In the genomic region with DNA sequence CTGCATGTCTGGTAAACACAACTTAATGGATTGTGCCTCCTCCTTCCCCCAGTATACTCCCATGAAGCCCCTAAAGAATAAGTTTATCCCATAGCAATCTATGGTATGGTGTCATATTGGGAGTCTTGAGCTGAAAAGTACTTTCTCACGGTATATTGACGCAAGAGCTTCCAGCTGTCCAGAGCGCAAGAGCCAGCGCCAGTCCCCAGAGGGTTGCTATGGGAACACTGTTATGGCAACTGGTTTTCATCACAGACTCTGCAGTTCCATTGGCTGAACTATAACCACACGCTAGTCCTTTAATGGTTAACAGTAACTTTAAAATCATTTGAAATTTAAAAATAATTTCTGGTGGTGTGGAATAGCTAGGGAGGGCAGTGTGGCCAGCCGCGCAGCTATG, we compare ENCODE assay signal across 12 cellular contexts. TPM values are rescaled to one million over a fixed set of nuclear protein-coding genes. Genes with fewer than 3 reads are reported as not detected.
DNase-seq lines count a peak whose midpoint lies in the region; ATAC-seq, FAIRE-seq and TF ChIP-seq lines count a peak whose summit lies in the region.
"Had no signal": no experiment of that assay in that cellular context is flagged by ENCODE, and none has a peak within 500 bp of the region (broad histone marks: within the 10 kb centered on the region; RNA-seq: fewer than 3 reads in every experiment).

No MANE protein-coding gene starts in this region.

- FAIRE-seq in D721Med (lab: Jason Lieb, UNC) = no peak
- FAIRE-seq: frontal cortex, G401.6 had no signal

- TF ChIP-seq CTCF in dorsolateral prefrontal cortex (IDR thresholded peaks at IDR 0.05 in 54 of 56, conservative IDR thresholded peaks at IDR 0.05 in 2 of 56; ENCODE audit: low read depth in 1 of 56, partially characterized antibody in 56 of 56) = no peak
- no peak for TF ChIP-seq CTCF in D721Med (IDR thresholded peaks at IDR 0.05; ENCODE audit: insufficient read depth, missing control alignments)

- H3K27ac ChIP-seq in dorsolateral prefrontal cortex = peak overlapping the region in 58 of 59 donors; percentile 19 to 91 (median 70)

- H3K4me3 ChIP-seq in dorsolateral prefrontal cortex = no peak overlapping the region

- ATAC-seq in GM21528 (IDR thresholded peaks at IDR 0.05; ENCODE audit: low FRiP score, unreplicated experiment) (no peak), HG03280 (IDR thresholded peaks at IDR 0.05; ENCODE audit: unreplicated experiment) (no peak)

- DNase-seq in NOMO-1 treated with DMSO at 0.1 percent for 48 hours (lab: John Stamatoyannopoulos, UW; ENCODE audit: unreplicated experiment) (peak; percentile 51), dorsolateral prefrontal cortex (peak in 3 of 10 donors; percentile 40 to 58 (median 44)), medulla oblongata (ENCODE audit: extremely low spot score) (peak; percentile 23), superior temporal gyrus (ENCODE audit: extremely low spot score) (peak; percentile 53), NCI-H524 (lab: John Stamatoyannopoulos, UW) (no peak), D721Med (ENCODE audit: insufficient read length, low spot score) (no peak)
- DNase-seq: activated effector memory CD4-positive, alpha-beta T cell treated with anti-CD3 and anti-CD28 coated beads, Interleukin-2, amount 50 U/mL, for 16 hours; NCI-H526 treated with DMSO at 0.1 percent for 48 hours had no signal

- intact Hi-C loops in dorsolateral prefrontal cortex (cut with DNase I) = no loop called here

- no peaks in the 10 kb centered on the region for H3K27me3 ChIP-seq in dorsolateral prefrontal cortex

RNA-seq across cellular contexts. Expression of gene PRPF18, which starts 46.9 kb away (rescaled TPM):
- 10 to 100 TPM; 16.6 to 41.9 (median 29.6) TPM for total RNA-seq in dorsolateral prefrontal cortex

Comparison
In these comparisons a context has a peak if more than half of its experiments do, and no peak if none do; other contexts are left out.
1. DNase-seq: peak in NOMO-1 treated with DMSO at 0.1 percent for 48 hours (single experiment), medulla oblongata (single experiment) and superior temporal gyrus (single experiment); none in NCI-H524 (0 of 2) and D721Med (single experiment).